10 cellular contexts compared by ENCODE assay signal in genomic region chr6:152161501-152161900, GRCh38.
DNase-seq lines count a peak whose midpoint lies in the region; ATAC-seq and TF ChIP-seq lines count a peak whose summit lies in the region.
"Had no signal": no experiment of that assay in that cellular context is flagged by ENCODE, and none has a peak within 500 bp of the region (broad histone marks: within the 10 kb centered on the region; RNA-seq: fewer than 3 reads in every experiment).

No MANE protein-coding gene starts in this region.

- no peak for DNase-seq in activated T-helper 1 cell treated with anti-CD3 and anti-CD28 coated beads, Interleukin-12 subunit alpha, Interleukin-12 subunit beta, Interleukin-2, Interleukin-4 antibody, amounts not matched to agents 30 ng/mL and 10 ng/mL and 1 ng/mL, durations not matched to agents 14 hours and 24 hours and 36 hours (ENCODE audit: low spot score)
- DNase-seq in naive thymus-derived CD8-positive, alpha-beta T cell = no peak
- no peak for DNase-seq in NCI-H526 (lab: John Stamatoyannopoulos, UW)
- no peak for DNase-seq in 8988T
- no peak for DNase-seq in activated CD4-positive, alpha-beta T cell treated with anti-CD3 and anti-CD28 coated beads, Interleukin-2, amount 50 U/mL, for 1 hour
- DNase-seq in activated CD8-positive, alpha-beta memory T cell treated with anti-CD3 and anti-CD28 coated beads, Interleukin-2, amount 50 U/mL, for 48 hours = no peak
- DNase-seq: left colon, NCI-H2171 had no signal

- H3K4me1 Mint-ChIP-seq in activated T-helper 1 cell treated with anti-CD3 and anti-CD28 coated beads, Interleukin-12 subunit alpha, Interleukin-12 subunit beta, Interleukin-2, Interleukin-4 antibody, amounts not matched to agents 30 ng/mL and 10 ng/mL and 1 ng/mL, durations not matched to agents 14 hours and 24 hours and 36 hours (ENCODE audit: low read depth) = peaks cover 22% of the 10 kb centered on the region
- peaks cover 4 to 16% (median 10%) of the 10 kb centered on the region in 4 donors for H3K4me1 Mint-ChIP-seq in naive thymus-derived CD8-positive, alpha-beta T cell

- peaks cover 28% of the 10 kb centered on the region for H3K36me3 Mint-ChIP-seq in activated T-helper 1 cell treated with anti-CD3 and anti-CD28 coated beads, Interleukin-12 subunit alpha, Interleukin-12 subunit beta, Interleukin-2, Interleukin-4 antibody, amounts not matched to agents 30 ng/mL and 10 ng/mL and 1 ng/mL, durations not matched to agents 14 hours and 24 hours and 36 hours (ENCODE audit: low read depth)
- H3K36me3 Mint-ChIP-seq in naive thymus-derived CD8-positive, alpha-beta T cell = peaks cover 8 to 75% (median 22%) of the 10 kb centered on the region in 3 donors

- no peak overlapping the region for H3K4me3 Mint-ChIP-seq in activated T-helper 1 cell treated with anti-CD3 and anti-CD28 coated beads, Interleukin-12 subunit alpha, Interleukin-12 subunit beta, Interleukin-2, Interleukin-4 antibody, amounts not matched to agents 30 ng/mL and 10 ng/mL and 1 ng/mL, durations not matched to agents 14 hours and 24 hours and 36 hours
- H3K4me3 Mint-ChIP-seq in naive thymus-derived CD8-positive, alpha-beta T cell = no peak overlapping the region

- intact Hi-C loops in activated T-helper 1 cell treated with anti-CD3 and anti-CD28 coated beads, Interleukin-12 subunit alpha, Interleukin-12 subunit beta, Interleukin-2, Interleukin-4 antibody, amounts not matched to agents 30 ng/mL and 10 ng/mL and 1 ng/mL, durations not matched to agents 14 hours and 24 hours and 36 hours (cut with micrococcal nuclease) = loop anchor here (1.0 to 2.0 kb wide), 2 partner anchors 22 to 71 kb away; no protein-coding TSS in a partner anchor

- TF ChIP-seq POLR2A in GM18505 (IDR thresholded peaks at IDR 0.05; ENCODE audit: borderline replicate concordance, extremely low read depth, insufficient read depth, insufficient read length) = no peak

- POLR2A ChIA-PET in naive thymus-derived CD8-positive, alpha-beta T cell (lab: Charles Lee) = no interaction called here

- peak; percentile 45 for ATAC-seq in GM18505 (IDR thresholded peaks at IDR 0.05; ENCODE audit: unreplicated experiment)
- ATAC-seq in HG02610 (IDR thresholded peaks at IDR 0.05; ENCODE audit: unreplicated experiment) = peak; percentile 52
- ATAC-seq in naive thymus-derived CD8-positive, alpha-beta T cell = no peak
- ATAC-seq: left colon had no signal

- H3K27me3 Mint-ChIP-seq in activated T-helper 1 cell treated with anti-CD3 and anti-CD28 coated beads, Interleukin-12 subunit alpha, Interleukin-12 subunit beta, Interleukin-2, Interleukin-4 antibody, amounts not matched to agents 30 ng/mL and 10 ng/mL and 1 ng/mL, durations not matched to agents 14 hours and 24 hours and 36 hours (ENCODE audit: insufficient read depth) = no peaks in the 10 kb centered on the region
- H3K27me3 Mint-ChIP-seq in naive thymus-derived CD8-positive, alpha-beta T cell = no peaks in the 10 kb centered on the region

- no peaks in the 10 kb centered on the region for H3K9me3 Mint-ChIP-seq in activated T-helper 1 cell treated with anti-CD3 and anti-CD28 coated beads, Interleukin-12 subunit alpha, Interleukin-12 subunit beta, Interleukin-2, Interleukin-4 antibody, amounts not matched to agents 30 ng/mL and 10 ng/mL and 1 ng/mL, durations not matched to agents 14 hours and 24 hours and 36 hours
- H3K9me3 Mint-ChIP-seq in naive thymus-derived CD8-positive, alpha-beta T cell = no peaks in the 10 kb centered on the region

- H3K27ac Mint-ChIP-seq in activated T-helper 1 cell treated with anti-CD3 and anti-CD28 coated beads, Interleukin-12 subunit alpha, Interleukin-12 subunit beta, Interleukin-2, Interleukin-4 antibody, amounts not matched to agents 30 ng/mL and 10 ng/mL and 1 ng/mL, durations not matched to agents 14 hours and 24 hours and 36 hours = peak overlapping the region; percentile 33
- H3K27ac Mint-ChIP-seq in naive thymus-derived CD8-positive, alpha-beta T cell = peak overlapping the region in 9 of 10 donors; percentile 7 to 86 (median 78)

Comparison
In these comparisons a context has a peak if more than half of its experiments do, and no peak if none do; other contexts are left out.
1. ATAC-seq: peak in GM18505 (single experiment) and HG02610 (single experiment); none in naive thymus-derived CD8-positive, alpha-beta T cell (0 of 2).